27 cellular contexts compared by ENCODE assay signal in genomic region chr10:56063642-56064041, GRCh38.
"Had no signal": no experiment of that assay in that cellular context is flagged by ENCODE, and none has a peak within 500 bp of the region (broad histone marks: within the 10 kb centered on the region; RNA-seq: fewer than 3 reads in every experiment).

No MANE protein-coding gene starts in this region.

- H3K27ac ChIP-seq: stomach, suprapubic skin, testis, thoracic aorta, thyroid gland, tibial artery, tibial nerve, transverse colon, upper lobe of left lung, upper lobe of right lung, uterus, vagina had no signal

- H3K36me3 ChIP-seq: stomach, suprapubic skin, thoracic aorta, thyroid gland, tibial artery, tibial nerve, transverse colon, upper lobe of left lung, upper lobe of right lung, uterus, vagina had no signal

- DNase-seq: stimulated activated CD4-positive, alpha-beta T cell treated with anti-CD3 and anti-CD28 coated beads, Interleukin-2, amount 100 ng/mL, for 48 hours; stimulated activated CD4-positive, alpha-beta T cell treated with anti-CD3 and anti-CD28 coated beads, Interleukin-4, amount 100 ng/mL, for 1 hour; stimulated activated CD4-positive, alpha-beta T cell treated with anti-CD3 and anti-CD28 coated beads, Interleukin-4, amount 100 ng/mL, for 24 hours; stimulated activated CD4-positive, alpha-beta T cell treated with anti-CD3 and anti-CD28 coated beads, Interleukin-4, amount 100 ng/mL, for 4 hours; stimulated activated CD8-positive, alpha-beta memory T cell treated with anti-CD3 and anti-CD28 coated beads, Interleukin-4, amount 100 ng/mL, for 48 hours; stimulated activated naive B cell treated with anti-CD40 and anti-IgM and Interleukin-4, amounts not matched to agents 10 μg/mL and 1 μg/mL and 100 μg/mL, for 72 hours; stimulated activated naive CD4-positive, alpha-beta T cell; stimulated activated naive CD4-positive, alpha-beta T cell treated with Interleukin-2 at 50 U/mL for 16 hours; stimulated activated naive CD8-positive, alpha-beta T cell treated with anti-CD3 and anti-CD28 coated beads, Interleukin-15, amount 100 ng/mL, for 72 hours; stimulated activated naive CD8-positive, alpha-beta T cell treated with anti-CD3 and anti-CD28 coated beads, Interleukin-15, Interleukin-2, amounts not matched to agents 100 U/mL and 50 U/mL, for 24 hours; stomach; substantia nigra; testis; thyroid gland; tibial artery; transverse colon; trophoblast cell; upper lobe of left lung; upper lobe of right lung; uterus had no signal

- ATAC-seq: stimulated activated effector memory CD8-positive, alpha-beta T cell treated with anti-CD3 and anti-CD28 coated beads, Interleukin-12 subunit alpha, Interleukin-12 subunit beta, amount 100 ng/mL, for 72 hours; stimulated activated memory B cell treated with anti-CD40 and anti-IgM and Interleukin-4, amounts not matched to agents 10 μg/mL and 1 μg/mL and 100 μg/mL, for 72 hours; stimulated activated naive B cell treated with anti-CD40 and anti-IgM and Interleukin-4, amounts not matched to agents 10 μg/mL and 1 μg/mL and 100 μg/mL, for 72 hours; stimulated activated naive CD8-positive, alpha-beta T cell treated with anti-CD3 and anti-CD28 coated beads, Interleukin-15, amount 100 ng/mL, for 72 hours; stimulated activated naive CD8-positive, alpha-beta T cell treated with anti-CD3 and anti-CD28 coated beads, Interleukin-15, Interleukin-2, amounts not matched to agents 100 U/mL and 50 U/mL, for 24 hours; upper lobe of right lung had no signal

- H3K27me3 ChIP-seq: stomach, suprapubic skin, testis, thyroid gland, tibial artery, tibial nerve, transverse colon, upper lobe of left lung, upper lobe of right lung, uterus, vagina had no signal

- H3K4me3 ChIP-seq: stomach, suprapubic skin, testis, thoracic aorta, thyroid gland, tibial artery, tibial nerve, transverse colon, upper lobe of left lung, upper lobe of right lung, uterus, vagina had no signal

- H3K4me1 ChIP-seq: stomach, suprapubic skin, testis, thyroid gland, tibial artery, tibial nerve, transverse colon, upper lobe of left lung, upper lobe of right lung, uterus, vagina had no signal

- H3K9me3 ChIP-seq: testis, thyroid gland, tibial artery, transverse colon, upper lobe of left lung, upper lobe of right lung, uterus, vagina had no signal

- FAIRE-seq: urothelium cell line had no signal
